ENCODE assay signal across 25 cellular contexts in genomic region chr17:35847006-35847405, GRCh38. TPM values are rescaled to one million over a fixed set of nuclear protein-coding genes. Genes with fewer than 3 reads are reported as not detected.
DNase-seq lines count a peak whose midpoint lies in the region; ATAC-seq and TF ChIP-seq lines count a peak whose summit lies in the region.
"Had no signal": no experiment of that assay in that cellular context is flagged by ENCODE, and none has a peak within 500 bp of the region (broad histone marks: within the 10 kb centered on the region; RNA-seq: fewer than 3 reads in every experiment).

No MANE protein-coding gene starts in this region.

- H3K27me3 ChIP-seq in foreskin keratinocyte, result no peaks in the 10 kb centered on the region
- H3K27me3 ChIP-seq: Peyer's patch had no signal

- H3K27ac ChIP-seq in foreskin keratinocyte, result no peak overlapping the region
- H3K27ac ChIP-seq: A549, Peyer's patch had no signal

- DNase-seq in HFFc6 (no peak), T-helper 17 cell (no peak), globus pallidus (ENCODE audit: low spot score) (peak; percentile 49), nephron progenitor cell (no peak), foreskin keratinocyte (no peak), SW 1271 (lab: John Stamatoyannopoulos, UW) (no peak), SHP77 treated with DMSO at 0.1 percent for 48 hours (lab: John Stamatoyannopoulos, UW) (no peak)
- no peak for DNase-seq in stimulated activated naive CD4-positive, alpha-beta T cell (lab: John Stamatoyannopoulos, UW)
- DNase-seq: GDM1, GOT3, HCEC 1CT, Karpas-422, MV-4-11, NCI-H1105 treated with DMSO at 0.1 percent for 48 hours, NCI-H1694, NCI-H2081 treated with DMSO at 0.1 percent for 48 hours, NCI-H2171 treated with DMSO at 0.1 percent for 48 hours, NCI-H524 treated with DMSO at 0.1 percent for 48 hours, NCI-H82, Peyer's patch had no signal

- peak overlapping the region; percentile 55; the same call in 1 of the 2 replicates for H3K27ac Mint-ChIP-seq in HFFc6
- peak overlapping the region; percentile 59 for H3K27ac Mint-ChIP-seq in T-helper 17 cell
- peak overlapping the region; percentile 57 for H3K27ac Mint-ChIP-seq in nephron progenitor cell

- H3K27me3 Mint-ChIP-seq in HFFc6 (ENCODE audit: insufficient read depth) (peaks cover 2% of the 10 kb centered on the region; the same call in 1 of the 2 replicates), T-helper 17 cell (no peaks in the 10 kb centered on the region), nephron progenitor cell (ENCODE audit: low read depth, poor library complexity) (peaks cover 3% of the 10 kb centered on the region)
- H3K27me3 Mint-ChIP-seq: B cell had no signal

- no peak for TF ChIP-seq CTCF in HFFc6 (IDR thresholded peaks at IDR 0.05)
- TF ChIP-seq CTCF in nephron progenitor cell (IDR thresholded peaks at IDR 0.05), result no peak
- no peak for TF ChIP-seq CTCF in foreskin keratinocyte (conservative IDR thresholded peaks at IDR 0.05)

- peaks cover 25% of the 10 kb centered on the region for H3K36me3 Mint-ChIP-seq in HFFc6 (ENCODE audit: low read depth)
- peaks cover 33% of the 10 kb centered on the region for H3K36me3 Mint-ChIP-seq in T-helper 17 cell (ENCODE audit: low read depth)
- peaks cover 63% of the 10 kb centered on the region for H3K36me3 Mint-ChIP-seq in nephron progenitor cell (ENCODE audit: low read depth)

- H3K4me1 ChIP-seq in foreskin keratinocyte, result no peaks in the 10 kb centered on the region
- H3K4me1 ChIP-seq: A549, Peyer's patch had no signal

- H3K4me1 Mint-ChIP-seq in HFFc6 (ENCODE audit: low read depth) (peaks cover 14% of the 10 kb centered on the region), T-helper 17 cell (peaks cover 26% of the 10 kb centered on the region), nephron progenitor cell (peaks cover 11% of the 10 kb centered on the region)
- H3K4me1 Mint-ChIP-seq: B cell, CD14-positive monocyte had no signal

- H3K9me3 Mint-ChIP-seq in HFFc6 (no peaks in the 10 kb centered on the region), nephron progenitor cell (no peaks in the 10 kb centered on the region)
- H3K9me3 Mint-ChIP-seq: CD14-positive monocyte had no signal

- no peak for ATAC-seq in T-helper 17 cell
- no peak for ATAC-seq in foreskin keratinocyte

- no peaks in the 10 kb centered on the region for H3K9me3 ChIP-seq in T-helper 17 cell (ENCODE audit: control insufficient read depth, low read length, poor library complexity, severe bottlenecking)
- H3K9me3 ChIP-seq: A549, Peyer's patch had no signal

- H3K4me3 Mint-ChIP-seq in HFFc6 (no peak overlapping the region), T-helper 17 cell (no peak overlapping the region), nephron progenitor cell (no peak overlapping the region)
- H3K4me3 Mint-ChIP-seq: B cell, CD14-positive monocyte had no signal

RNA-seq across cellular contexts. Expression of gene HEATR9, which starts 21.7 kb away (rescaled TPM):
- total RNA-seq in HFFc6 (2021; fragmentation: NEBNext Ultra II Directional; extraction: Animal tissue kit (Norgen Biotek cat#: 25700)), result not detected
- total RNA-seq in T-helper 17 cell, result under 1 TPM in 1 of 2 donors, not detected in 1; 0.50 TPM
- not detected in 2 replicates for total RNA-seq in foreskin keratinocyte
- polyA plus RNA-seq in foreskin keratinocyte, result not detected in 2 replicates
- total RNA-seq: B cell, M059J, OCI-LY7, Peyer's patch had no signal
- polyA plus RNA-seq: A549, CD14-positive monocyte had no signal

RNA-seq across cellular contexts. Expression of gene CCL5, which starts 33.2 kb away (rescaled TPM):
- under 1 TPM in 1 of 6 experiments, not detected in 5; 0.19 TPM for total RNA-seq in HFFc6 (2021; fragmentation: NEBNext Ultra II Directional; extraction: Animal tissue kit (Norgen Biotek cat#: 25700))
- 100 to 1,000 TPM in 1 of 2 donors, 10 to 100 TPM in 1; 15.6 to 202 TPM for total RNA-seq in T-helper 17 cell
- total RNA-seq in foreskin keratinocyte, result not detected in 2 replicates
- polyA plus RNA-seq in foreskin keratinocyte, result 0.08 and 0.28 TPM in 2 replicates

RNA-seq across cellular contexts. Expression of gene TAF15, which starts 37.7 kb away (rescaled TPM):
- 100 to 1,000 TPM; 132 to 170 (median 146) TPM for total RNA-seq in HFFc6 (2021; fragmentation: NEBNext Ultra II Directional; extraction: Animal tissue kit (Norgen Biotek cat#: 25700))
- 100 to 1,000 TPM; 153 to 165 TPM for total RNA-seq in T-helper 17 cell
- total RNA-seq in foreskin keratinocyte, result 99.6 and 106 TPM in 2 replicates
- polyA plus RNA-seq in foreskin keratinocyte, result 121 and 144 TPM in 2 replicates

RNA-seq across cellular contexts. Expression of gene MMP28, which starts 51.6 kb away (rescaled TPM):
- not detected for total RNA-seq in HFFc6 (2021; fragmentation: NEBNext Ultra II Directional; extraction: Animal tissue kit (Norgen Biotek cat#: 25700))
- total RNA-seq in T-helper 17 cell (under 1 TPM in 1 of 2 donors, not detected in 1; 0.44 TPM), foreskin keratinocyte (4.1 and 4.5 TPM in 2 replicates)
- polyA plus RNA-seq in foreskin keratinocyte, result 4.5 and 5.5 TPM in 2 replicates
- total RNA-seq: OCI-LY7 had no signal
- polyA plus RNA-seq: CD14-positive monocyte had no signal

Comparison
In these comparisons a context has a peak if more than half of its experiments do, and no peak if none do; other contexts are left out.
1. RNA of gene CCL5, which starts 33.2 kb away (total RNA-seq): 15.6 to 202 TPM in T-helper 17 cell; not detected in foreskin keratinocyte and 0.19 TPM in HFFc6; every median in the first group is over 10 times any median in the second.
2. Peak in every context shown above with its lines, with median percentiles within 50 percentile points of each other: H3K27ac Mint-ChIP-seq.